Comparison of ENCODE assay signal across 1 cellular context in the genomic region with DNA sequence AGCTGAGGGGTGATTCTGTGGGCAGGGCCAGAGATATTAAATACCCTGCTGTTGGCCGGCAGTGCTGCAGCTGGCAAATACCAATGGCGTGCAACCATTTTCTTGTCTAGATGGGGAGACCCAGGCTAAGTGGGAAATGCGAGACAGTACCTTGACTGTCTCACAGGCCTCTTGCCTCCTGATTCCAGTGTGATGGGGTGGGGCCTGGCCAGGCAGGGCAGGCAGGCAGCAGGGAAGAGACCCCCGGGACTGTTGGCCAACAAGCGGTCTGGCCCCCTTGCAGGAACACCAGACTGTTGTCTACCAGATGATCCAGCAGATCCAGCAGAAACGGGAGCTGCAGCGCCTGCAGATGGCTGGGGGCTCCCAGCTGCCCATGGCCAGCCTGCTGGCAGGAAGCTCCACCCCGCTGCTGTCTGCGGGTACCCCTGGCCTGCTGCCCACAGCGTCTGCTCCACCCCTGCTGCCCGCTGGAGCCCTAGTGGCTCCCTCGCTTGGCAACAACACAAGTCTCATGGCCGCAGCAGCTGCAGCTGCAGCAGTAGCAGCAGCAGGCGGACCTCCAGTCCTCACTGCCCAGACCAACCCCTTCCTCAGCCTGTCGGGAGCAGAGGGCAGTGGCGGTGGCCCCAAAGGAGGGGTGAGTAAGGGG.
TF ChIP-seq lines count a peak whose summit lies in the region.

No MANE protein-coding gene starts in this region.

TF ChIP-seq in K562, 482 proteins besides CTCF, POLR2A, EP300 and RAD21:
- peak; percentile 32; the same call in 1 of the 2 replicates for TF ChIP-seq POLR2G (IDR thresholded peaks at IDR 0.05; ENCODE audit: low read depth, low read length)
- TF ChIP-seq USF1 (CRISPR knock-in tag; IDR thresholded peaks at IDR 0.05): no peak
